ENCODE assay signal across 1 cellular context in the genomic region with DNA sequence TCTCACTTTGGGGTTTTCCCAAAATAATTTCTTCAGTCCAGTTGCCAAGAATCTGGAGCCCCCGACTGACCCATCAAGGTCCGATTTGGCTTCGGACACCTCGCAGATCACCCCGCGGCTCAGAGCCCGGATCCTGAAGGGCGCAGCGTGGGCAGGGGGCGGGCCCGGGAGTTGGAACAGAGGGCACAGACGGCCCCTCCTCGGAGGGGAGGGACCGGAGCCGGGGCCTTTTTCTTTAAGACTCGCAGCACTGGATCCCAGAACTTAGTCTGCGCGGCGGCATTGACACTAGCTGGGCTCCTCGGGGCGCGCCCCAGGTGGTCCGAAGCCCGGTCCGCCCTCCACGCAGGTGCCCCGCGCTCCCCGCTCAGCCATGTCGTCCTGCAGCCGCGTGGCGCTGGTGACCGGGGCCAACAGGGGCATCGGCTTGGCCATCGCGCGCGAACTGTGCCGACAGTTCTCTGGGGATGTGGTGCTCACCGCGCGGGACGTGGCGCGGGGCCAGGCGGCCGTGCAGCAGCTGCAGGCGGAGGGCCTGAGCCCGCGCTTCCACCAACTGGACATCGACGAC.
A peak's percentile ranks its signal among the peaks of the same experiment; 100 is the strongest.
TF ChIP-seq lines count a peak whose summit lies in the region.

A gene (plus strand): TSS at position 260 of the 571 bp plus-strand sequence. CDS start 114 bp downstream, at position 374.

TF ChIP-seq in HEK293, 187 proteins besides CTCF, POLR2A, EP300 and RAD21 (continued from another document and continues in another):
- TF ChIP-seq ZNF132 (tag by site-specific recombination; IDR thresholded peaks at IDR 0.05; ENCODE audit: borderline replicate concordance) (no peak), ZNF654 (tag by site-specific recombination; IDR thresholded peaks at IDR 0.05; ENCODE audit: low read depth) (no peak), ZNF350 (tag by site-specific recombination; IDR thresholded peaks at IDR 0.05) (no peak), ZNF248 (tag by site-specific recombination; IDR thresholded peaks at IDR 0.05) (no peak), ZNF174 (tag by site-specific recombination; IDR thresholded peaks at IDR 0.05) (no peak), ZNF48 (tag by site-specific recombination; IDR thresholded peaks at IDR 0.05) (no peak), GFI1B (tag by site-specific recombination; IDR thresholded peaks at IDR 0.05) (no peak), ZSCAN16 (tag by site-specific recombination; IDR thresholded peaks at IDR 0.05) (no peak), ZNF114 (tag by site-specific recombination; IDR thresholded peaks at IDR 0.05) (no peak), REPIN1 (tag by site-specific recombination; IDR thresholded peaks at IDR 0.05; ENCODE audit: low read depth) (no peak), SETDB1 (IDR thresholded peaks at IDR 0.05; ENCODE audit: insufficient read length, low read length) (no peak), KLF9 (tag by site-specific recombination; IDR thresholded peaks at IDR 0.05; ENCODE audit: low read depth) (peak; percentile 78), ZNF184 (tag by site-specific recombination; IDR thresholded peaks at IDR 0.05) (0 out of 2 replicates have a peak, but pooled peaks have one; percentile 5), KLF7 (tag by site-specific recombination; IDR thresholded peaks at IDR 0.05; ENCODE audit: borderline replicate concordance) (no peak), ZNF548 (tag by site-specific recombination; IDR thresholded peaks at IDR 0.05) (peak; percentile 12; the same call in 1 of the 2 replicates), KLF16 (tag by site-specific recombination; IDR thresholded peaks at IDR 0.05) (peak; percentile 14; the same call in 1 of the 2 replicates), ZNF624 (tag by site-specific recombination; IDR thresholded peaks at IDR 0.05) (no peak), TCF7L2 (IDR thresholded peaks at IDR 0.05; ENCODE audit: borderline replicate concordance, low read depth, low read length) (no peak), ZNF23 (tag by site-specific recombination; IDR thresholded peaks at IDR 0.05; ENCODE audit: borderline replicate concordance) (no peak), ZNF391 (tag by site-specific recombination; IDR thresholded peaks at IDR 0.05; ENCODE audit: borderline replicate concordance, low read depth) (peak; percentile 90), ZNF426 (tag by site-specific recombination; IDR thresholded peaks at IDR 0.05) (no peak), SCRT2 (tag by site-specific recombination; IDR thresholded peaks at IDR 0.05) (no peak), ZNF341 (tag by site-specific recombination; IDR thresholded peaks at IDR 0.05; ENCODE audit: low read depth) (no peak), ZNF843 (tag by site-specific recombination; IDR thresholded peaks at IDR 0.05) (no peak), ZNF16 (tag by site-specific recombination; IDR thresholded peaks at IDR 0.05; ENCODE audit: low read depth) (no peak), ZNF777 (tag by site-specific recombination; IDR thresholded peaks at IDR 0.05; ENCODE audit: borderline replicate concordance) (no peak), MEIS1 (CRISPR knock-in tag; IDR thresholded peaks at IDR 0.05; ENCODE audit: borderline replicate concordance) (no peak), ZNF473 (tag by site-specific recombination; IDR thresholded peaks at IDR 0.05) (no peak), ZNF571 (tag by site-specific recombination; IDR thresholded peaks at IDR 0.05) (no peak), ZNF175 (tag by site-specific recombination; IDR thresholded peaks at IDR 0.05) (no peak), ZNF221 (tag by site-specific recombination; IDR thresholded peaks at IDR 0.05; ENCODE audit: borderline replicate concordance) (no peak), ZNF510 (tag by site-specific recombination; IDR thresholded peaks at IDR 0.05; ENCODE audit: insufficient replicate concordance) (no peak), IKZF3 (tag by site-specific recombination; IDR thresholded peaks at IDR 0.05) (no peak), FEZF1 (tag by site-specific recombination; IDR thresholded peaks at IDR 0.05) (no peak)
- TF ChIP-seq, protein P1, sequence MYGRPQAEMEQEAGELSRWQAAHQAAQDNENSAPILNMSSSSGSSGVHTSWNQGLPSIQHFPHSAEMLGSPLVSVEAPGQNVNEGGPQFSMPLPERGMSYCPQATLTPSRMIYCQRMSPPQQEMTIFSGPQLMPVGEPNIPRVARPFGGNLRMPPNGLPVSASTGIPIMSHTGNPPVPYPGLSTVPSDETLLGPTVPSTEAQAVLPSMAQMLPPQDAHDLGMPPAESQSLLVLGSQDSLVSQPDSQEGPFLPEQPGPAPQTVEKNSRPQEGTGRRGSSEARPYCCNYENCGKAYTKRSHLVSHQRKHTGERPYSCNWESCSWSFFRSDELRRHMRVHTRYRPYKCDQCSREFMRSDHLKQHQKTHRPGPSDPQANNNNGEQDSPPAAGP (tag by site-specific recombination; IDR thresholded peaks at IDR 0.05): peak; percentile 54; the same call in 1 of the 2 replicates
- TF ChIP-seq, protein P2, sequence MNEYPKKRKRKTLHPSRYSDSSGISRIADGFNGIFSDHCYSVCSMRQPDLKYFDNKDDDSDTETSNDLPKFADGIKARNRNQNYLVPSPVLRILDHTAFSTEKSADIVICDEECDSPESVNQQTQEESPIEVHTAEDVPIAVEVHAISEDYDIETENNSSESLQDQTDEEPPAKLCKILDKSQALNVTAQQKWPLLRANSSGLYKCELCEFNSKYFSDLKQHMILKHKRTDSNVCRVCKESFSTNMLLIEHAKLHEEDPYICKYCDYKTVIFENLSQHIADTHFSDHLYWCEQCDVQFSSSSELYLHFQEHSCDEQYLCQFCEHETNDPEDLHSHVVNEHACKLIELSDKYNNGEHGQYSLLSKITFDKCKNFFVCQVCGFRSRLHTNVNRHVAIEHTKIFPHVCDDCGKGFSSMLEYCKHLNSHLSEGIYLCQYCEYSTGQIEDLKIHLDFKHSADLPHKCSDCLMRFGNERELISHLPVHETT (tag by site-specific recombination; IDR thresholded peaks at IDR 0.05): no peak; the same call in 1 of the 2 replicates
- TF ChIP-seq, protein P3, sequence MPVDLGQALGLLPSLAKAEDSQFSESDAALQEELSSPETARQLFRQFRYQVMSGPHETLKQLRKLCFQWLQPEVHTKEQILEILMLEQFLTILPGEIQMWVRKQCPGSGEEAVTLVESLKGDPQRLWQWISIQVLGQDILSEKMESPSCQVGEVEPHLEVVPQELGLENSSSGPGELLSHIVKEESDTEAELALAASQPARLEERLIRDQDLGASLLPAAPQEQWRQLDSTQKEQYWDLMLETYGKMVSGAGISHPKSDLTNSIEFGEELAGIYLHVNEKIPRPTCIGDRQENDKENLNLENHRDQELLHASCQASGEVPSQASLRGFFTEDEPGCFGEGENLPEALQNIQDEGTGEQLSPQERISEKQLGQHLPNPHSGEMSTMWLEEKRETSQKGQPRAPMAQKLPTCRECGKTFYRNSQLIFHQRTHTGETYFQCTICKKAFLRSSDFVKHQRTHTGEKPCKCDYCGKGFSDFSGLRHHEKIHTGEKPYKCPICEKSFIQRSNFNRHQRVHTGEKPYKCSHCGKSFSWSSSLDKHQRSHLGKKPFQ (tag by site-specific recombination; IDR thresholded peaks at IDR 0.05): no peak
- TF ChIP-seq, protein P4, sequence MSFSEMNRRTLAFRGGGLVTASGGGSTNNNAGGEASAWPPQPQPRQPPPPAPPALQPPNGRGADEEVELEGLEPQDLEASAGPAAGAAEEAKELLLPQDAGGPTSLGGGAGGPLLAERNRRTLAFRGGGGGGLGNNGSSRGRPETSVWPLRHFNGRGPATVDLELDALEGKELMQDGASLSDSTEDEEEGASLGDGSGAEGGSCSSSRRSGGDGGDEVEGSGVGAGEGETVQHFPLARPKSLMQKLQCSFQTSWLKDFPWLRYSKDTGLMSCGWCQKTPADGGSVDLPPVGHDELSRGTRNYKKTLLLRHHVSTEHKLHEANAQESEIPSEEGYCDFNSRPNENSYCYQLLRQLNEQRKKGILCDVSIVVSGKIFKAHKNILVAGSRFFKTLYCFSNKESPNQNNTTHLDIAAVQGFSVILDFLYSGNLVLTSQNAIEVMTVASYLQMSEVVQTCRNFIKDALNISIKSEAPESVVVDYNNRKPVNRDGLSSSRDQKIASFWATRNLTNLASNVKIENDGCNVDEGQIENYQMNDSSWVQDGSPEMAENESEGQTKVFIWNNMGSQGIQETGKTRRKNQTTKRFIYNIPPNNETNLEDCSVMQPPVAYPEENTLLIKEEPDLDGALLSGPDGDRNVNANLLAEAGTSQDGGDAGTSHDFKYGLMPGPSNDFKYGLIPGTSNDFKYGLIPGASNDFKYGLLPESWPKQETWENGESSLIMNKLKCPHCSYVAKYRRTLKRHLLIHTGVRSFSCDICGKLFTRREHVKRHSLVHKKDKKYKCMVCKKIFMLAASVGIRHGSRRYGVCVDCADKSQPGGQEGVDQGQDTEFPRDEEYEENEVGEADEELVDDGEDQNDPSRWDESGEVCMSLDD (tag by site-specific recombination; IDR thresholded peaks at IDR 0.05): no peak
- TF ChIP-seq, protein P5, sequence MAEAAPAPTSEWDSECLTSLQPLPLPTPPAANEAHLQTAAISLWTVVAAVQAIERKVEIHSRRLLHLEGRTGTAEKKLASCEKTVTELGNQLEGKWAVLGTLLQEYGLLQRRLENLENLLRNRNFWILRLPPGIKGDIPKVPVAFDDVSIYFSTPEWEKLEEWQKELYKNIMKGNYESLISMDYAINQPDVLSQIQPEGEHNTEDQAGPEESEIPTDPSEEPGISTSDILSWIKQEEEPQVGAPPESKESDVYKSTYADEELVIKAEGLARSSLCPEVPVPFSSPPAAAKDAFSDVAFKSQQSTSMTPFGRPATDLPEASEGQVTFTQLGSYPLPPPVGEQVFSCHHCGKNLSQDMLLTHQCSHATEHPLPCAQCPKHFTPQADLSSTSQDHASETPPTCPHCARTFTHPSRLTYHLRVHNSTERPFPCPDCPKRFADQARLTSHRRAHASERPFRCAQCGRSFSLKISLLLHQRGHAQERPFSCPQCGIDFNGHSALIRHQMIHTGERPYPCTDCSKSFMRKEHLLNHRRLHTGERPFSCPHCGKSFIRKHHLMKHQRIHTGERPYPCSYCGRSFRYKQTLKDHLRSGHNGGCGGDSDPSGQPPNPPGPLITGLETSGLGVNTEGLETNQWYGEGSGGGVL (tag by site-specific recombination; IDR thresholded peaks at IDR 0.05): no peak
- TF ChIP-seq, protein P6, sequence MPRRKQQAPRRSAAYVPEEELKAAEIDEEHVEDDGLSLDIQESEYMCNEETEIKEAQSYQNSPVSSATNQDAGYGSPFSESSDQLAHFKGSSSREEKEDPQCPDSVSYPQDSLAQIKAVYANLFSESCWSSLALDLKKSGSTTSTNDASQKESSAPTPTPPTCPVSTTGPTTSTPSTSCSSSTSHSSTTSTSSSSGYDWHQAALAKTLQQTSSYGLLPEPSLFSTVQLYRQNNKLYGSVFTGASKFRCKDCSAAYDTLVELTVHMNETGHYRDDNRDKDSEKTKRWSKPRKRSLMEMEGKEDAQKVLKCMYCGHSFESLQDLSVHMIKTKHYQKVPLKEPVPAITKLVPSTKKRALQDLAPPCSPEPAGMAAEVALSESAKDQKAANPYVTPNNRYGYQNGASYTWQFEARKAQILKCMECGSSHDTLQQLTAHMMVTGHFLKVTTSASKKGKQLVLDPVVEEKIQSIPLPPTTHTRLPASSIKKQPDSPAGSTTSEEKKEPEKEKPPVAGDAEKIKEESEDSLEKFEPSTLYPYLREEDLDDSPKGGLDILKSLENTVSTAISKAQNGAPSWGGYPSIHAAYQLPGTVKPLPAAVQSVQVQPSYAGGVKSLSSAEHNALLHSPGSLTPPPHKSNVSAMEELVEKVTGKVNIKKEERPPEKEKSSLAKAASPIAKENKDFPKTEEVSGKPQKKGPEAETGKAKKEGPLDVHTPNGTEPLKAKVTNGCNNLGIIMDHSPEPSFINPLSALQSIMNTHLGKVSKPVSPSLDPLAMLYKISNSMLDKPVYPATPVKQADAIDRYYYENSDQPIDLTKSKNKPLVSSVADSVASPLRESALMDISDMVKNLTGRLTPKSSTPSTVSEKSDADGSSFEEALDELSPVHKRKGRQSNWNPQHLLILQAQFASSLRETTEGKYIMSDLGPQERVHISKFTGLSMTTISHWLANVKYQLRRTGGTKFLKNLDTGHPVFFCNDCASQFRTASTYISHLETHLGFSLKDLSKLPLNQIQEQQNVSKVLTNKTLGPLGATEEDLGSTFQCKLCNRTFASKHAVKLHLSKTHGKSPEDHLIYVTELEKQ (tag by site-specific recombination; IDR thresholded peaks at IDR 0.05; ENCODE audit: borderline replicate concordance): peak; percentile 3; the same call in 1 of the 2 replicates
- TF ChIP-seq, protein P7, sequence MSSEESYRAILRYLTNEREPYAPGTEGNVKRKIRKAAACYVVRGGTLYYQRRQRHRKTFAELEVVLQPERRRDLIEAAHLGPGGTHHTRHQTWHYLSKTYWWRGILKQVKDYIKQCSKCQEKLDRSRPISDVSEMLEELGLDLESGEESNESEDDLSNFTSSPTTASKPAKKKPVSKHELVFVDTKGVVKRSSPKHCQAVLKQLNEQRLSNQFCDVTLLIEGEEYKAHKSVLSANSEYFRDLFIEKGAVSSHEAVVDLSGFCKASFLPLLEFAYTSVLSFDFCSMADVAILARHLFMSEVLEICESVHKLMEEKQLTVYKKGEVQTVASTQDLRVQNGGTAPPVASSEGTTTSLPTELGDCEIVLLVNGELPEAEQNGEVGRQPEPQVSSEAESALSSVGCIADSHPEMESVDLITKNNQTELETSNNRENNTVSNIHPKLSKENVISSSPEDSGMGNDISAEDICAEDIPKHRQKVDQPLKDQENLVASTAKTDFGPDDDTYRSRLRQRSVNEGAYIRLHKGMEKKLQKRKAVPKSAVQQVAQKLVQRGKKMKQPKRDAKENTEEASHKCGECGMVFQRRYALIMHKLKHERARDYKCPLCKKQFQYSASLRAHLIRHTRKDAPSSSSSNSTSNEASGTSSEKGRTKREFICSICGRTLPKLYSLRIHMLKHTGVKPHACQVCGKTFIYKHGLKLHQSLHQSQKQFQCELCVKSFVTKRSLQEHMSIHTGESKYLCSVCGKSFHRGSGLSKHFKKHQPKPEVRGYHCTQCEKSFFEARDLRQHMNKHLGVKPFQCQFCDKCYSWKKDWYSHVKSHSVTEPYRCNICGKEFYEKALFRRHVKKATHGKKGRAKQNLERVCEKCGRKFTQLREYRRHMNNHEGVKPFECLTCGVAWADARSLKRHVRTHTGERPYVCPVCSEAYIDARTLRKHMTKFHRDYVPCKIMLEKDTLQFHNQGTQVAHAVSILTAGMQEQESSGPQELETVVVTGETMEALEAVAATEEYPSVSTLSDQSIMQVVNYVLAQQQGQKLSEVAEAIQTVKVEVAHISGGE (tag by site-specific recombination; conservative IDR thresholded peaks at IDR 0.05; ENCODE audit: low read depth): no peak; the same call in none of the 2 replicates
- TF ChIP-seq, protein P8, sequence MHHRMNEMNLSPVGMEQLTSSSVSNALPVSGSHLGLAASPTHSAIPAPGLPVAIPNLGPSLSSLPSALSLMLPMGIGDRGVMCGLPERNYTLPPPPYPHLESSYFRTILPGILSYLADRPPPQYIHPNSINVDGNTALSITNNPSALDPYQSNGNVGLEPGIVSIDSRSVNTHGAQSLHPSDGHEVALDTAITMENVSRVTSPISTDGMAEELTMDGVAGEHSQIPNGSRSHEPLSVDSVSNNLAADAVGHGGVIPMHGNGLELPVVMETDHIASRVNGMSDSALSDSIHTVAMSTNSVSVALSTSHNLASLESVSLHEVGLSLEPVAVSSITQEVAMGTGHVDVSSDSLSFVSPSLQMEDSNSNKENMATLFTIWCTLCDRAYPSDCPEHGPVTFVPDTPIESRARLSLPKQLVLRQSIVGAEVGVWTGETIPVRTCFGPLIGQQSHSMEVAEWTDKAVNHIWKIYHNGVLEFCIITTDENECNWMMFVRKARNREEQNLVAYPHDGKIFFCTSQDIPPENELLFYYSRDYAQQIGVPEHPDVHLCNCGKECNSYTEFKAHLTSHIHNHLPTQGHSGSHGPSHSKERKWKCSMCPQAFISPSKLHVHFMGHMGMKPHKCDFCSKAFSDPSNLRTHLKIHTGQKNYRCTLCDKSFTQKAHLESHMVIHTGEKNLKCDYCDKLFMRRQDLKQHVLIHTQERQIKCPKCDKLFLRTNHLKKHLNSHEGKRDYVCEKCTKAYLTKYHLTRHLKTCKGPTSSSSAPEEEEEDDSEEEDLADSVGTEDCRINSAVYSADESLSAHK (tag by site-specific recombination; IDR thresholded peaks at IDR 0.05): no peak
